ENCODE assay signal across 29 cellular contexts in genomic region chr7:28351450-28351849, GRCh38.
"Had no signal": no experiment of that assay in that cellular context is flagged by ENCODE, and none has a peak within 500 bp of the region (broad histone marks: within the 10 kb centered on the region; RNA-seq: fewer than 3 reads in every experiment).

No MANE protein-coding gene starts in this region.

- ATAC-seq: stimulated activated effector memory CD8-positive, alpha-beta T cell treated with anti-CD3 and anti-CD28 coated beads, Interleukin-12 subunit alpha, Interleukin-12 subunit beta, amount 100 ng/mL, for 72 hours; stimulated activated memory B cell treated with anti-CD40 and anti-IgM and Interleukin-4, amounts not matched to agents 10 μg/mL and 1 μg/mL and 100 μg/mL, for 72 hours; stimulated activated naive B cell treated with anti-CD40 and anti-IgM and Interleukin-4, amounts not matched to agents 10 μg/mL and 1 μg/mL and 100 μg/mL, for 72 hours; stimulated activated naive CD8-positive, alpha-beta T cell treated with anti-CD3 and anti-CD28 coated beads, Interleukin-15, amount 100 ng/mL, for 72 hours; stimulated activated naive CD8-positive, alpha-beta T cell treated with anti-CD3 and anti-CD28 coated beads, Interleukin-15, Interleukin-2, amounts not matched to agents 100 U/mL and 50 U/mL, for 24 hours; upper lobe of right lung had no signal

- H3K36me3 ChIP-seq: stomach, suprapubic skin, thoracic aorta, thyroid gland, tibial artery, tibial nerve, transverse colon, upper lobe of left lung, upper lobe of right lung, uterus, vagina had no signal

- H3K9me3 ChIP-seq: stomach, suprapubic skin, testis, thoracic aorta, thyroid gland, tibial artery, tibial nerve, transverse colon, upper lobe of left lung, upper lobe of right lung, uterus, vagina had no signal

- H3K4me1 ChIP-seq: testis, tibial nerve, upper lobe of left lung, upper lobe of right lung, uterus had no signal

- FAIRE-seq: urothelium cell line had no signal

- H3K4me1 Mint-ChIP-seq: stimulated activated effector memory CD8-positive, alpha-beta T cell treated with anti-CD3 and anti-CD28 coated beads, Interleukin-12 subunit alpha, Interleukin-12 subunit beta, amount 100 ng/mL, for 72 hours; stimulated activated memory B cell treated with anti-CD40 and anti-IgM and Interleukin-4, amounts not matched to agents 10 μg/mL and 1 μg/mL and 100 μg/mL, for 72 hours; stimulated activated naive CD8-positive, alpha-beta T cell treated with anti-CD3 and anti-CD28 coated beads, Interleukin-15, amount 100 ng/mL, for 72 hours had no signal

- H3K36me3 Mint-ChIP-seq: stimulated activated effector memory CD8-positive, alpha-beta T cell treated with anti-CD3 and anti-CD28 coated beads, Interleukin-12 subunit alpha, Interleukin-12 subunit beta, amount 100 ng/mL, for 72 hours; stimulated activated memory B cell treated with anti-CD40 and anti-IgM and Interleukin-4, amounts not matched to agents 10 μg/mL and 1 μg/mL and 100 μg/mL, for 72 hours; stimulated activated naive B cell treated with anti-CD40 and anti-IgM and Interleukin-4, amounts not matched to agents 10 μg/mL and 1 μg/mL and 100 μg/mL, for 72 hours; type B pancreatic cell had no signal

- H3K27ac ChIP-seq: stomach, suprapubic skin, testis, thoracic aorta, thyroid gland, tibial artery, tibial nerve, transverse colon, upper lobe of left lung, upper lobe of right lung, uterus, vagina had no signal

- H3K9me3 Mint-ChIP-seq: stimulated activated effector memory CD8-positive, alpha-beta T cell treated with anti-CD3 and anti-CD28 coated beads, Interleukin-12 subunit alpha, Interleukin-12 subunit beta, amount 100 ng/mL, for 72 hours; stimulated activated memory B cell treated with anti-CD40 and anti-IgM and Interleukin-4, amounts not matched to agents 10 μg/mL and 1 μg/mL and 100 μg/mL, for 72 hours; stimulated activated naive B cell treated with anti-CD40 and anti-IgM and Interleukin-4, amounts not matched to agents 10 μg/mL and 1 μg/mL and 100 μg/mL, for 72 hours; stimulated activated naive CD8-positive, alpha-beta T cell treated with anti-CD3 and anti-CD28 coated beads, Interleukin-15, amount 100 ng/mL, for 72 hours; stimulated activated naive CD8-positive, alpha-beta T cell treated with anti-CD3 and anti-CD28 coated beads, Interleukin-15, Interleukin-2, amounts not matched to agents 100 ng/mL and 50 ng/mL, for 24 hours; type B pancreatic cell had no signal

- H3K4me3 ChIP-seq: stomach, suprapubic skin, testis, thoracic aorta, thyroid gland, tibial artery, tibial nerve, transverse colon, upper lobe of left lung, upper lobe of right lung, uterus, vagina had no signal

- DNase-seq: stimulated activated CD4-positive, alpha-beta T cell treated with anti-CD3 and anti-CD28 coated beads, Interleukin-2, amount 100 ng/mL, for 48 hours; stimulated activated CD4-positive, alpha-beta T cell treated with anti-CD3 and anti-CD28 coated beads, Interleukin-4, amount 100 ng/mL, for 1 hour; stimulated activated CD4-positive, alpha-beta T cell treated with anti-CD3 and anti-CD28 coated beads, Interleukin-4, amount 100 ng/mL, for 24 hours; stimulated activated CD4-positive, alpha-beta T cell treated with anti-CD3 and anti-CD28 coated beads, Interleukin-4, amount 100 ng/mL, for 4 hours; stimulated activated CD8-positive, alpha-beta memory T cell treated with anti-CD3 and anti-CD28 coated beads, Interleukin-4, amount 100 ng/mL, for 48 hours; stimulated activated naive B cell treated with anti-CD40 and anti-IgM and Interleukin-4, amounts not matched to agents 10 μg/mL and 1 μg/mL and 100 μg/mL, for 72 hours; stimulated activated naive CD4-positive, alpha-beta T cell; stimulated activated naive CD4-positive, alpha-beta T cell treated with Interleukin-2 at 50 U/mL for 16 hours; stimulated activated naive CD8-positive, alpha-beta T cell treated with anti-CD3 and anti-CD28 coated beads, Interleukin-15, amount 100 ng/mL, for 72 hours; stimulated activated naive CD8-positive, alpha-beta T cell treated with anti-CD3 and anti-CD28 coated beads, Interleukin-15, Interleukin-2, amounts not matched to agents 100 U/mL and 50 U/mL, for 24 hours; stomach; substantia nigra; testis; thyroid gland; tibial artery; transverse colon; trophoblast cell; upper lobe of left lung; upper lobe of right lung; uterus had no signal

- H3K27ac Mint-ChIP-seq: stimulated activated effector memory CD8-positive, alpha-beta T cell treated with anti-CD3 and anti-CD28 coated beads, Interleukin-12 subunit alpha, Interleukin-12 subunit beta, amount 100 ng/mL, for 72 hours; stimulated activated memory B cell treated with anti-CD40 and anti-IgM and Interleukin-4, amounts not matched to agents 10 μg/mL and 1 μg/mL and 100 μg/mL, for 72 hours; stimulated activated naive B cell treated with anti-CD40 and anti-IgM and Interleukin-4, amounts not matched to agents 10 μg/mL and 1 μg/mL and 100 μg/mL, for 72 hours; stimulated activated naive CD8-positive, alpha-beta T cell treated with anti-CD3 and anti-CD28 coated beads, Interleukin-15, amount 100 ng/mL, for 72 hours; stimulated activated naive CD8-positive, alpha-beta T cell treated with anti-CD3 and anti-CD28 coated beads, Interleukin-15, Interleukin-2, amounts not matched to agents 100 ng/mL and 50 ng/mL, for 24 hours; type B pancreatic cell had no signal

- H3K4me3 Mint-ChIP-seq: stimulated activated effector memory CD8-positive, alpha-beta T cell treated with anti-CD3 and anti-CD28 coated beads, Interleukin-12 subunit alpha, Interleukin-12 subunit beta, amount 100 ng/mL, for 72 hours; stimulated activated memory B cell treated with anti-CD40 and anti-IgM and Interleukin-4, amounts not matched to agents 10 μg/mL and 1 μg/mL and 100 μg/mL, for 72 hours; stimulated activated naive B cell treated with anti-CD40 and anti-IgM and Interleukin-4, amounts not matched to agents 10 μg/mL and 1 μg/mL and 100 μg/mL, for 72 hours; stimulated activated naive CD8-positive, alpha-beta T cell treated with anti-CD3 and anti-CD28 coated beads, Interleukin-15, amount 100 ng/mL, for 72 hours; stimulated activated naive CD8-positive, alpha-beta T cell treated with anti-CD3 and anti-CD28 coated beads, Interleukin-15, Interleukin-2, amounts not matched to agents 100 ng/mL and 50 ng/mL, for 24 hours; type B pancreatic cell had no signal

- H3K27me3 ChIP-seq: suprapubic skin, testis, thyroid gland, tibial artery, tibial nerve, transverse colon, upper lobe of left lung, upper lobe of right lung, uterus, vagina had no signal
